In genomic region chr4:163558539-163559044, GRCh38 we compare ENCODE assay signal across 9 cellular contexts.
DNase-seq lines count a peak whose midpoint lies in the region; ATAC-seq, FAIRE-seq and TF ChIP-seq lines count a peak whose summit lies in the region.
"Had no signal": no experiment of that assay in that cellular context is flagged by ENCODE, and none has a peak within 500 bp of the region (broad histone marks: within the 10 kb centered on the region; RNA-seq: fewer than 3 reads in every experiment).

No MANE protein-coding gene starts in this region.

- peak overlapping the region; percentile 78 for H3K4me3 Mint-ChIP-seq in activated B cell treated with CpG ODN at 0.5 μM for 24 hours

- DNase-seq in activated B cell treated with CpG ODN at 0.5 μM for 24 hours (peak; percentile 33), pancreas (peak in 1 of 6 donors; percentile 18), inferior parietal cortex (ENCODE audit: extremely low spot score) (no peak), GOT3 (lab: John Stamatoyannopoulos, UW) (no peak), COLO829 (ENCODE audit: low spot score) (no peak)

- no peak for TF ChIP-seq CTCF in activated B cell treated with CpG ODN at 0.5 μM for 24 hours (IDR thresholded peaks at IDR 0.05)
- no peak for TF ChIP-seq CTCF in pancreas (IDR thresholded peaks at IDR 0.05)

- peaks cover 73% of the 10 kb centered on the region for H3K4me1 Mint-ChIP-seq in activated B cell treated with CpG ODN at 0.5 μM for 24 hours

- FAIRE-seq in pancreas (lab: Jason Lieb, UNC), result no peak
- FAIRE-seq: K562 had no signal

- H3K27me3 ChIP-seq in pancreas, result peaks cover 0 to 9% (median 0%) of the 10 kb centered on the region in 4 donors
- H3K27me3 ChIP-seq: dorsolateral prefrontal cortex had no signal

- 30 to 50% methylated on average over 6 of the region's 6 CpGs for WGBS in pancreas, 2 donors

- H3K27me3 Mint-ChIP-seq in activated B cell treated with CpG ODN at 0.5 μM for 24 hours, result no peaks in the 10 kb centered on the region

- ATAC-seq in GM19351 (IDR thresholded peaks at IDR 0.05; ENCODE audit: unreplicated experiment) (peak; percentile 72), HG02943 (IDR thresholded peaks at IDR 0.05; ENCODE audit: low read depth, unreplicated experiment) (peak; percentile 69), activated B cell treated with CpG ODN at 0.5 μM for 24 hours (ENCODE audit: low read depth) (peak; percentile 71), pancreas (peak in 3 of 4 donors; percentile 43 to 77 (median 66))
- ATAC-seq: K562 had no signal

- H3K4me3 ChIP-seq in pancreas, result no peak overlapping the region
- H3K4me3 ChIP-seq: dorsolateral prefrontal cortex, K562 had no signal

- no peaks in the 10 kb centered on the region for H3K9me3 ChIP-seq in pancreas

- intact Hi-C loops in activated B cell treated with CpG ODN at 0.5 μM for 24 hours (cut with micrococcal nuclease) (loop anchor here (1.0 to 10.0 kb wide), 4 partner anchors 11 to 366 kb away; no protein-coding TSS in a partner anchor), pancreas (cut with DNase I) (loop anchor here in 1 of 3 donors (10.0 kb wide), 1 partner anchor 1166 kb away; no protein-coding TSS in a partner anchor)

- H3K9me3 Mint-ChIP-seq in activated B cell treated with CpG ODN at 0.5 μM for 24 hours, result peaks cover 16% of the 10 kb centered on the region

- H3K36me3 ChIP-seq in pancreas, result no peaks in the 10 kb centered on the region

- peaks cover 74% of the 10 kb centered on the region for H3K36me3 Mint-ChIP-seq in activated B cell treated with CpG ODN at 0.5 μM for 24 hours (ENCODE audit: low read depth)

- no peak overlapping the region for H3K27ac ChIP-seq in pancreas

- CTCF ChIA-PET in activated B cell treated with CpG ODN at 0.5 μM for 24 hours (lab: Charles Lee), result interaction anchor here (1.0 to 15.3 kb wide), 12 partner anchors 9 to 200 kb away, joined by 3 to 767 read pairs (median 6); no protein-coding TSS in a partner anchor

- POLR2A ChIA-PET in activated B cell treated with CpG ODN at 0.5 μM for 24 hours (lab: Charles Lee), result interaction anchor here (0.6 to 6.1 kb wide), 15 partner anchors 30 to 127 kb away, joined by 3 to 48 read pairs (median 6); partner anchors contain the start of gene TMA16

- H3K27ac Mint-ChIP-seq in activated B cell treated with CpG ODN at 0.5 μM for 24 hours, result peak overlapping the region; percentile 91

- no peaks in the 10 kb centered on the region for H3K4me1 ChIP-seq in pancreas
